Comparison of ENCODE assay signal across 8 cellular contexts in the genomic region with DNA sequence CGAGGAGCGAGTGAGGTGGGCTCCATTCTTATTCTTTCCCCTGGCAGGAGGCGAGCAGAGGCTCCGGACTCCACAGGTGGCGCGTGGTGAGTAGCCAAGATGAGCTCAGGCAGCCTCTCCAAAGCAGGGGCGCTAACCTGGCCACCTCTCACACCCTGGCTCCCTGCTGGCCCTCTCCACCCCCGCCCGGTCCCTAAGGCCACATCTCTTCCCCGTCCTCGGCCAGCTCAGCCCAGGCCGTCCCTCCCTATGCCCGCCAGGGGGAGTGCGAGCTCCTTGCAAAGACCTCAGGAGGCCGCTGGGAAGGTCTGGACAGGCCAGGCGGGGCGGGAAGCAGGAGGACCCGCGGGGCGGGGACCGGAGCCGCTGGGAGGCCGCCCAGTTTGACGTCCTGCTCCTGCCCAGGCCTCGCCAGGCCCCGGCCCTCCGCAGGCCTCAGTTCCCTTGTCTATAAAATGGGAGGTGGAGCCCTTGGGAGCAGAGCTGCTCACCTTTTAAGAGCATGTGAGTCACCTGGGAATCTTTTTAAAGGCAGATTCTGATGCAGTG. TPM values are rescaled to one million over a fixed set of nuclear protein-coding genes. Genes with fewer than 3 reads are reported as not detected.
DNase-seq lines count a peak whose midpoint lies in the region; ATAC-seq and TF ChIP-seq lines count a peak whose summit lies in the region.

No MANE protein-coding gene starts in this region.

- no peaks in the 10 kb centered on the region for H3K36me3 Mint-ChIP-seq in memory B cell

- peak; percentile 89 for DNase-seq in AG04450 (ENCODE audit: low read depth, low spot score)
- peak; percentile 93 to 95 for DNase-seq in NCI-H524 (lab: John Stamatoyannopoulos, UW)
- DNase-seq in activated CD4-positive, alpha-beta T cell treated with anti-CD3 and anti-CD28 coated beads, Interleukin-2, amount 50 U/mL, for 1 hour, result peak; percentile 52
- peak; percentile 96 for DNase-seq in ecto neural progenitor cell (ENCODE audit: low spot score)
- peak; percentile 62 to 81 for DNase-seq in memory B cell (ENCODE audit: low spot score in 2 of 2)
- DNase-seq in stimulated activated CD8-positive, alpha-beta memory T cell treated with anti-CD3 and anti-CD28 coated beads, Interleukin-12 subunit alpha, Interleukin-12 subunit beta, amount 100 ng/mL, for 24 hours (ENCODE audit: extremely low read depth), result peak; percentile 24

- CTCF ChIA-PET in AG04450 (lab: Charles Lee), result interaction anchor here (0.5 to 2.7 kb wide), 70 partner anchors 10 to 805 kb away, joined by 3 to 44 read pairs (median 5); partner anchors contain the start of genes DAB2IP and TTLL11

- H3K27ac Mint-ChIP-seq in memory B cell, result no peak overlapping the region

- H3K4me1 Mint-ChIP-seq in memory B cell, result peaks cover 4% of the 10 kb centered on the region

- H3K9me3 ChIP-seq in AG04450 (ENCODE audit: control insufficient read depth, insufficient read depth, low read length), result no peaks in the 10 kb centered on the region

- no peak overlapping the region for H3K4me3 Mint-ChIP-seq in memory B cell

- H3K4me3 ChIP-seq in AG04450 (ENCODE audit: low read depth, low read length), result peak overlapping the region; percentile 27

- H3K27me3 Mint-ChIP-seq in memory B cell, result peaks cover 19% of the 10 kb centered on the region

- ATAC-seq in GM18867 (IDR thresholded peaks at IDR 0.05; ENCODE audit: unreplicated experiment) (peak; percentile 91), HG03439 (IDR thresholded peaks at IDR 0.05; ENCODE audit: unreplicated experiment) (peak; percentile 81), memory B cell (ENCODE audit: low read depth) (peak; percentile 75)

- no peak overlapping the region for H3K27ac ChIP-seq in AG04450 (ENCODE audit: low read depth, low read length)

- peaks cover 9% of the 10 kb centered on the region for H3K27me3 ChIP-seq in AG04450 (ENCODE audit: control insufficient read depth, insufficient read depth, low read length)

- H3K9me3 Mint-ChIP-seq in memory B cell, result no peaks in the 10 kb centered on the region

- POLR2A ChIA-PET in AG04450 (lab: Yijun Ruan, JAX), result interaction anchor here (0.5 to 1.0 kb wide), 6 partner anchors 12 to 439 kb away, joined by 3 to 6 read pairs (median 4); no protein-coding TSS in a partner anchor

- peak; percentile 94 for TF ChIP-seq CTCF in AG04450 (IDR thresholded peaks at IDR 0.05; ENCODE audit: low read depth, low read length)

RNA-seq across cellular contexts. Expression of gene GGTA1, which starts 46.3 kb away (rescaled TPM):
- not detected in 2 replicates for polyA plus RNA-seq in AG04450 (2011; rRNA removed)
- polyA minus RNA-seq in AG04450 (2011; rRNA and poly(A)+ RNA removed), result not detected in 2 replicates

Comparison
In these comparisons a context has a peak if more than half of its experiments do, and no peak if none do; other contexts are left out.
1. DNase-seq: peak in every context shown above with its lines; median percentile 96 in ecto neural progenitor cell; 94 in NCI-H524; 89 in AG04450; 72 in memory B cell; 52 in activated CD4-positive, alpha-beta T cell treated with anti-CD3 and anti-CD28 coated beads, Interleukin-2, amount 50 U/mL, for 1 hour; 24 in stimulated activated CD8-positive, alpha-beta memory T cell treated with anti-CD3 and anti-CD28 coated beads, Interleukin-12 subunit alpha, Interleukin-12 subunit beta, amount 100 ng/mL, for 24 hours.